ENCODE assay signal across 16 cellular contexts in the genomic region with DNA sequence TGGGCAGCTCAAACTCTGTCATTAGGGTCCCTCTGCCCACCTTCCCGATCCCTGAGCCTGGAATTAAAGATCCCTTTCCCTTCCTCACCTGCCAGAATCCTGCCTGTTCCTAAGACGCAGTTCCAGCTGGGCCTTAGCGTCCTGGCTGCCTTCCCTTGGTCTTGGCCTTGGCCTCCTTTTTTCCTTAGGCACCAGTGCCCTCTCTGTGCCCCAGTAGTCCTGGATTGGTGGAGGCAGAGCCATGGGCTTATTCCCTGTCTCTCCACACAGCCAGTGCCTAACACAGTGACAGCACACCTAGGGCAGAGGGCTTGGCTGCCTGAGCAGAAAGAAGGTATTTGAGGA. TPM values are rescaled to one million over a fixed set of nuclear protein-coding genes. Genes with fewer than 3 reads are reported as not detected.
DNase-seq lines count a peak whose midpoint lies in the region; ATAC-seq and TF ChIP-seq lines count a peak whose summit lies in the region.
"Had no signal": no experiment of that assay in that cellular context is flagged by ENCODE, and none has a peak within 500 bp of the region (broad histone marks: within the 10 kb centered on the region; RNA-seq: fewer than 3 reads in every experiment).

No MANE protein-coding gene starts in this region.

- H3K9me3 ChIP-seq in upper lobe of right lung (no peaks in the 10 kb centered on the region), prostate gland (no peaks in the 10 kb centered on the region)
- H3K9me3 ChIP-seq: Caco-2 had no signal

- no peaks in the 10 kb centered on the region for H3K36me3 Mint-ChIP-seq in GM23338 (ENCODE audit: low read depth)
- no peaks in the 10 kb centered on the region for H3K36me3 Mint-ChIP-seq in brain
- peaks cover 0 to 3% (median 0%) of the 10 kb centered on the region in 3 donors for H3K36me3 Mint-ChIP-seq in naive thymus-derived CD8-positive, alpha-beta T cell

- no peaks in the 10 kb centered on the region for H3K9me2 ChIP-seq in GM23338 (ENCODE audit: insufficient read depth)

- WGBS in prostate gland: 40% methylated on average over 3 of the region's 3 CpGs

- TF ChIP-seq CTCF in GM23338 (conservative IDR thresholded peaks at IDR 0.05; ENCODE audit: low read depth in 2 of 2) (no peak), brain (conservative IDR thresholded peaks at IDR 0.05) (no peak), upper lobe of right lung (IDR thresholded peaks at IDR 0.05) (no peak), prostate gland (IDR thresholded peaks at IDR 0.05) (no peak)

- intact Hi-C loops in upper lobe of right lung (cut with DNase I) (no loop called here), prostate gland (cut with DNase I) (no loop called here)

- H3K4me1 ChIP-seq in GM23338 (ENCODE audit: insufficient read depth) (peaks cover 27% of the 10 kb centered on the region), upper lobe of right lung (peaks cover 27% of the 10 kb centered on the region), prostate gland (replicated peaks) (peaks cover 22% of the 10 kb centered on the region)

- H3K27me3 ChIP-seq in GM23338 (ENCODE audit: insufficient read depth) (peaks cover 99% of the 10 kb centered on the region), upper lobe of right lung (peaks cover 79% of the 10 kb centered on the region), prostate gland (replicated peaks; ENCODE audit: insufficient read depth) (peaks cover 22% of the 10 kb centered on the region)

- no peaks in the 10 kb centered on the region for H3K36me3 ChIP-seq in GM23338 (ENCODE audit: insufficient read depth)
- no peaks in the 10 kb centered on the region for H3K36me3 ChIP-seq in upper lobe of right lung
- H3K36me3 ChIP-seq in prostate gland: no peaks in the 10 kb centered on the region

- H3F3A ChIP-seq in GM23338 (replicated peaks; ENCODE audit: low read depth): 0 out of 2 replicates have a peak, but pooled peaks cover 5% of the 10 kb centered on the region

- ATAC-seq in GM23338 (no peak), upper lobe of right lung (no peak), GM21737 (IDR thresholded peaks at IDR 0.05; ENCODE audit: unreplicated experiment) (no peak)
- ATAC-seq in naive thymus-derived CD8-positive, alpha-beta T cell: no peak
- ATAC-seq: K562 had no signal

- H3K9me3 Mint-ChIP-seq in GM23338: no peaks in the 10 kb centered on the region
- H3K9me3 Mint-ChIP-seq in brain: peaks cover 0 to 2% (median 0%) of the 10 kb centered on the region in 5 experiments
- no peaks in the 10 kb centered on the region for H3K9me3 Mint-ChIP-seq in naive thymus-derived CD8-positive, alpha-beta T cell

- H3K27me3 Mint-ChIP-seq in GM23338 (ENCODE audit: insufficient read depth, low read depth, poor library complexity): peaks cover 96% of the 10 kb centered on the region
- peaks cover 80% of the 10 kb centered on the region for H3K27me3 Mint-ChIP-seq in brain
- H3K27me3 Mint-ChIP-seq in naive thymus-derived CD8-positive, alpha-beta T cell: peaks cover 27 to 69% (median 56%) of the 10 kb centered on the region in 5 donors

- H2AFZ ChIP-seq in GM23338: no peak overlapping the region

- 0 out of 2 replicates have a peak overlapping the region, but pooled peaks have one; percentile 89 for H3K4me2 ChIP-seq in GM23338

- H3K4me1 Mint-ChIP-seq in GM23338 (peaks cover 22% of the 10 kb centered on the region), brain (peaks cover 56% of the 10 kb centered on the region)
- peaks cover 6 to 27% (median 24%) of the 10 kb centered on the region in 4 donors for H3K4me1 Mint-ChIP-seq in naive thymus-derived CD8-positive, alpha-beta T cell

- H3K27ac Mint-ChIP-seq in GM23338: no peak overlapping the region
- peak overlapping the region in 3 of 5 experiments; percentile 18 to 65 (median 24) for H3K27ac Mint-ChIP-seq in brain
- H3K27ac Mint-ChIP-seq in naive thymus-derived CD8-positive, alpha-beta T cell: no peak overlapping the region

- no peak overlapping the region for H3K27ac ChIP-seq in GM23338 (ENCODE audit: low read depth)
- H3K27ac ChIP-seq in upper lobe of right lung: no peak overlapping the region
- no peak overlapping the region for H3K27ac ChIP-seq in prostate gland

- TF ChIP-seq POLR2A in prostate gland (IDR thresholded peaks at IDR 0.05): no peak

- H3K79me2 ChIP-seq in GM23338 (replicated peaks; ENCODE audit: insufficient read depth): no peaks in the 10 kb centered on the region

- H4K20me1 ChIP-seq in GM23338 (replicated peaks; ENCODE audit: insufficient read depth): peaks cover 20% of the 10 kb centered on the region

- POLR2A ChIA-PET in naive thymus-derived CD8-positive, alpha-beta T cell (lab: Charles Lee): no interaction called here

- no peak overlapping the region for H3K4me3 ChIP-seq in GM23338
- no peak overlapping the region for H3K4me3 ChIP-seq in upper lobe of right lung
- no peak overlapping the region for H3K4me3 ChIP-seq in prostate gland
- H3K4me3 ChIP-seq: K562 had no signal

- DNase-seq in GM23338 (ENCODE audit: low spot score) (no peak), upper lobe of right lung (peak; percentile 28), prostate gland (ENCODE audit: low spot score) (no peak), EL (no peak)
- no peak for DNase-seq in naive thymus-derived CD8-positive, alpha-beta T cell
- DNase-seq: ACHN, Caco-2, GF-D8, NCI-H1694, NCI-H510A, NCI-H748 treated with DMSO at 0.1 percent for 48 hours, OCI-M1, Right ventricle myocardium superior had no signal

- H3K4me3 Mint-ChIP-seq in GM23338: peak overlapping the region; percentile 71; the same call in 2 of the 3 replicates
- H3K4me3 Mint-ChIP-seq in brain: peak overlapping the region; percentile 78 to 94 (median 85)
- H3K4me3 Mint-ChIP-seq in naive thymus-derived CD8-positive, alpha-beta T cell: peak overlapping the region in 7 of 10 donors; percentile 25 to 88 (median 51)

TF ChIP-seq in GM23338, 12 proteins besides CTCF, POLR2A, EP300 and RAD21 (continues in another document):
- TF ChIP-seq EZH2 (IDR thresholded peaks at IDR 0.05; ENCODE audit: low read depth, unreplicated experiment) (no peak), EZH2phosphoT487 (IDR thresholded peaks at IDR 0.05; ENCODE audit: unreplicated experiment) (no peak), ZNF331 (CRISPR knock-in tag; IDR thresholded peaks at IDR 0.05; ENCODE audit: low read depth) (no peak), STAT1 (IDR thresholded peaks at IDR 0.05; ENCODE audit: unreplicated experiment) (no peak), ZNF114 (CRISPR knock-in tag; IDR thresholded peaks at IDR 0.05) (no peak), POLR2AphosphoS5 (IDR thresholded peaks at IDR 0.05; ENCODE audit: low read depth) (no peak), CREB1 (CRISPR knock-in tag; IDR thresholded peaks at IDR 0.05; ENCODE audit: low read depth) (no peak), JUNB (IDR thresholded peaks at IDR 0.05; ENCODE audit: unreplicated experiment) (no peak)
- TF ChIP-seq, protein P1, sequence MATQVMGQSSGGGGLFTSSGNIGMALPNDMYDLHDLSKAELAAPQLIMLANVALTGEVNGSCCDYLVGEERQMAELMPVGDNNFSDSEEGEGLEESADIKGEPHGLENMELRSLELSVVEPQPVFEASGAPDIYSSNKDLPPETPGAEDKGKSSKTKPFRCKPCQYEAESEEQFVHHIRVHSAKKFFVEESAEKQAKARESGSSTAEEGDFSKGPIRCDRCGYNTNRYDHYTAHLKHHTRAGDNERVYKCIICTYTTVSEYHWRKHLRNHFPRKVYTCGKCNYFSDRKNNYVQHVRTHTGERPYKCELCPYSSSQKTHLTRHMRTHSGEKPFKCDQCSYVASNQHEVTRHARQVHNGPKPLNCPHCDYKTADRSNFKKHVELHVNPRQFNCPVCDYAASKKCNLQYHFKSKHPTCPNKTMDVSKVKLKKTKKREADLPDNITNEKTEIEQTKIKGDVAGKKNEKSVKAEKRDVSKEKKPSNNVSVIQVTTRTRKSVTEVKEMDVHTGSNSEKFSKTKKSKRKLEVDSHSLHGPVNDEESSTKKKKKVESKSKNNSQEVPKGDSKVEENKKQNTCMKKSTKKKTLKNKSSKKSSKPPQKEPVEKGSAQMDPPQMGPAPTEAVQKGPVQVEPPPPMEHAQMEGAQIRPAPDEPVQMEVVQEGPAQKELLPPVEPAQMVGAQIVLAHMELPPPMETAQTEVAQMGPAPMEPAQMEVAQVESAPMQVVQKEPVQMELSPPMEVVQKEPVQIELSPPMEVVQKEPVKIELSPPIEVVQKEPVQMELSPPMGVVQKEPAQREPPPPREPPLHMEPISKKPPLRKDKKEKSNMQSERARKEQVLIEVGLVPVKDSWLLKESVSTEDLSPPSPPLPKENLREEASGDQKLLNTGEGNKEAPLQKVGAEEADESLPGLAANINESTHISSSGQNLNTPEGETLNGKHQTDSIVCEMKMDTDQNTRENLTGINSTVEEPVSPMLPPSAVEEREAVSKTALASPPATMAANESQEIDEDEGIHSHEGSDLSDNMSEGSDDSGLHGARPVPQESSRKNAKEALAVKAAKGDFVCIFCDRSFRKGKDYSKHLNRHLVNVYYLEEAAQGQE (IDR thresholded peaks at IDR 0.05; ENCODE audit: unreplicated experiment): no peak

RNA-seq across cellular contexts. Expression of a gene that starts 3.5 kb away (rescaled TPM):
- total RNA-seq in GM23338 (2014; rRNA removed; shearing (Covaris generic)): 0.45 and 0.47 TPM in 2 replicates
- polyA plus RNA-seq in GM23338 (2016; fragmentation: Nextera tagmentation; extraction: Ambion mirVana) (0.03 and 0.16 TPM in 2 replicates), brain (ENCODE audit: insufficient read depth, low read depth, low replicate concordance) (5.6 TPM)
- under 1 TPM; 0.49 to 0.60 TPM for total RNA-seq in naive thymus-derived CD8-positive, alpha-beta T cell
- polyA plus RNA-seq in naive thymus-derived CD8-positive, alpha-beta T cell: under 1 TPM; 0.19 to 0.60 (median 0.48) TPM
- total RNA-seq in upper lobe of right lung (0.23 TPM), prostate gland (1 to 10 TPM in 1 of 2 donors, not detected in 1; 1.0 TPM)
- total RNA-seq: K562, Right ventricle myocardium superior had no signal
- polyA plus RNA-seq: K562 had no signal

Comparison
In these comparisons a context has a peak if more than half of its experiments do, and no peak if none do; other contexts are left out.
1. H3K27ac Mint-ChIP-seq: peak in brain (3 of 5); none in GM23338 (single experiment) and naive thymus-derived CD8-positive, alpha-beta T cell (0 of 10).
2. Peak in every context shown above with its lines, with median percentiles within 50 percentile points of each other: H3K4me3 Mint-ChIP-seq.